Comparison of ENCODE assay signal across 17 cellular contexts in the genomic region with DNA sequence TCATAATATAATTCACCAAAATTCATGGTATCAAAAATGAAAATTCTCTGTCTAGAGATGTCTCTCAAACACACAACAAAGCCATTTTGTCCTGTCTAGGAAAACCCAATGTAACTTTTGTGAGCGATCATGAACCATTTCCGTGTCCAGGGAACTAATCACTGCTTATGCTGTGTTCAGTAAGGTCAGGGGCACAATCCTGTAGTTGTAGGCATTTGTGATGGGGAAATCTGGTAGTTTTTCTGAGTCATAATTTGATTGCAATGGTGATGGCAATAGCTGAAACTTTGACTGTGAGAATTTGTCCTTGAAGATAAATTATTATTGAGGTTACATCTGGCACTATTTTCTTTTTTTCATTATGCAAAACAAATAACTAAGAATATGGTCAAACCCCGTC. TPM values are rescaled to one million over a fixed set of nuclear protein-coding genes. Genes with fewer than 3 reads are reported as not detected.
DNase-seq lines count a peak whose midpoint lies in the region; ATAC-seq, FAIRE-seq and TF ChIP-seq lines count a peak whose summit lies in the region.
"Had no signal": no experiment of that assay in that cellular context is flagged by ENCODE, and none has a peak within 500 bp of the region (broad histone marks: within the 10 kb centered on the region; RNA-seq: fewer than 3 reads in every experiment).

No MANE protein-coding gene starts in this region.

- H3K4me3 ChIP-seq in GM12878 = no peak overlapping the region
- H3K4me3 ChIP-seq: GM23338 had no signal

- POLR2A ChIA-PET in GM12878 (lab: Charles Lee) = interaction anchor here (0.7 kb wide), 1 partner anchor 1423 kb away, joined by 6 read pairs; no protein-coding TSS in a partner anchor

- no peaks in the 10 kb centered on the region for H3K9me3 ChIP-seq in GM12878 (replicated peaks; ENCODE audit: control insufficient read depth, insufficient read depth, low read length)

- H3K4me1 ChIP-seq in GM12878 (ENCODE audit: control insufficient read depth, insufficient read depth, low read length) = no peaks in the 10 kb centered on the region

- no peak overlapping the region for H3K27ac ChIP-seq in GM12878 (ENCODE audit: control insufficient read depth, insufficient read depth)

- in situ Hi-C loops in GM12878 (cut with MboI) = no loop called here

- ATAC-seq in GM12878 (peak; percentile 77), GM21717 (IDR thresholded peaks at IDR 0.05; ENCODE audit: unreplicated experiment) (no peak)
- ATAC-seq: GM23338, Right ventricle myocardium inferior had no signal

- CTCF ChIA-PET in GM12878 (lab: Yijun Ruan, JAX) = no interaction called here

- no peak overlapping the region for H2AFZ ChIP-seq in GM12878 (ENCODE audit: control insufficient read depth, low read depth, low read length)
- H2AFZ ChIP-seq: GM23338 had no signal

- no peaks in the 10 kb centered on the region for H3K79me2 ChIP-seq in GM12878 (ENCODE audit: control insufficient read depth, insufficient read depth, low read length)

- RAD21 ChIA-PET in GM12878 (lab: Charles Lee; ENCODE audit: unreplicated experiment) = interaction anchor here (0.7 kb wide), 1 partner anchor 125 kb away, joined by 3 read pairs; no protein-coding TSS in a partner anchor

- TF ChIP-seq RAD21 in GM12878 (IDR thresholded peaks at IDR 0.05; ENCODE audit: insufficient read depth, low read depth, low read length) = no peak

- H3K27me3 ChIP-seq in GM12878 (replicated peaks in 1 of 2; ENCODE audit: control insufficient read depth in 2 of 2, insufficient read depth in 2 of 2, low read length in 1 of 2) = no peaks in the 10 kb centered on the region

- no peaks in the 10 kb centered on the region for H4K20me1 ChIP-seq in GM12878 (ENCODE audit: control insufficient read depth, insufficient read depth)

- no peak for TF ChIP-seq POLR2A in GM12878 (IDR thresholded peaks at IDR 0.05; ENCODE audit: low read depth, low read length)

- 30% methylated on average over 3 of the region's 3 CpGs for WGBS in GM12878 (ENCODE audit: insufficient coverage, insufficient replicate concordance, low lambda C conversion rate, missing lambda C conversion rate)

- no peak overlapping the region for H3K9ac ChIP-seq in GM12878 (ENCODE audit: control insufficient read depth, insufficient read depth, low read length)

- H3K4me2 ChIP-seq in GM12878 (ENCODE audit: control insufficient read depth, insufficient read depth) = no peak overlapping the region
- H3K4me2 ChIP-seq: GM23338 had no signal

- SMC1A ChIA-PET in GM12878 (lab: Charles Lee; ENCODE audit: uncharacterized antibody, unreplicated experiment) = no interaction called here

- intact Hi-C loops in GM12878 (cut with micrococcal nuclease; ENCODE audit: unreplicated experiment) = no loop called here
- intact Hi-C loops in posterior vena cava (cut with DNase I) = no loop called here

- no peak for TF ChIP-seq EP300 in GM12878 (IDR thresholded peaks at IDR 0.05; ENCODE audit: borderline replicate concordance in 1 of 2, control insufficient read depth in 1 of 2, low read depth in 2 of 2, low read length in 2 of 2)

- TF ChIP-seq CTCF in GM12878 (IDR thresholded peaks at IDR 0.05 in 2 of 3, conservative IDR thresholded peaks at IDR 0.05 in 1 of 3; ENCODE audit: control insufficient read depth in 2 of 3, extremely low read depth in 1 of 3, insufficient read depth in 1 of 3, low read depth in 3 of 3, low read length in 3 of 3) = no peak

- FAIRE-seq in GM12878 (lab: Jason Lieb, UNC) = no peak
- FAIRE-seq: G401.6, RCC 7860 had no signal

- DNase-seq in HCEC 1CT (peak; percentile 13), GM12878 (ENCODE audit: low read depth, low spot score) (no peak), fibroblast of peridontal ligament (ENCODE audit: extremely low read depth) (peak; percentile 14), AG08395 (ENCODE audit: low spot score) (no peak), posterior vena cava (ENCODE audit: low spot score) (no peak), HuH-7.5 (ENCODE audit: low spot score) (no peak)
- DNase-seq: ACHN, COR-L47, KBM-7, NCI-H1105 treated with DMSO at 0.1 percent for 48 hours, NCI-H1694, NCI-H774 had no signal

- H3K36me3 ChIP-seq in GM12878 (ENCODE audit: control insufficient read depth in 2 of 2, insufficient read depth in 2 of 2, low read length in 1 of 2) = no peaks in the 10 kb centered on the region

- no TSS peak for BruUV-seq in GM12878 (replicated peaks; lab: Mats Ljungman, UMichigan)

TF ChIP-seq in GM12878, 131 proteins besides CTCF, POLR2A, EP300 and RAD21:
- TF ChIP-seq TCF3 (IDR thresholded peaks at IDR 0.05; ENCODE audit: borderline replicate concordance, insufficient read depth, low read depth, low read length) (no peak), ASH2L (IDR thresholded peaks at IDR 0.05; ENCODE audit: borderline replicate concordance, low read depth) (no peak), ZNF217 (IDR thresholded peaks at IDR 0.05) (no peak), ZNF24 (IDR thresholded peaks at IDR 0.05) (no peak), PAX5 (IDR thresholded peaks at IDR 0.05; ENCODE audit: borderline replicate concordance, low read depth, low read length) (no peak), BRCA1 (IDR thresholded peaks at IDR 0.05; ENCODE audit: low read depth, low read length) (no peak), BHLHE40 (IDR thresholded peaks at IDR 0.05; ENCODE audit: borderline replicate concordance in 1 of 2, low read depth in 2 of 2, low read length in 1 of 2) (no peak), FOXM1 (IDR thresholded peaks at IDR 0.05; ENCODE audit: low read depth, low read length) (no peak), RUNX3 (IDR thresholded peaks at IDR 0.05; ENCODE audit: low read length) (no peak), POLR2AphosphoS2 (IDR thresholded peaks at IDR 0.05; ENCODE audit: low read depth, low read length) (no peak), SIN3A (IDR thresholded peaks at IDR 0.05; ENCODE audit: low read depth, low read length) (no peak), IKZF2 (IDR thresholded peaks at IDR 0.05) (no peak)

RNA-seq across cellular contexts. Expression of a gene that starts 21.0 kb away (rescaled TPM):
- 22.3 and 25.7 TPM in 2 replicates for total RNA-seq in GM12878 (2013; cell fraction: nucleolus; rRNA removed)
- 11.7 and 15.5 TPM in 2 replicates for total RNA-seq in GM12878 (2014; rRNA removed)
- 18.2 and 18.9 TPM in 2 replicates for total RNA-seq in GM12878 (2014; rRNA removed; fragmentation: Illumina TruSeq; extraction: Trizol)
- 19.6 and 20.4 TPM in 2 replicates for total RNA-seq in GM12878 (2021)
- polyA plus RNA-seq in GM12878 (2011; ENCODE audit: low read depth) = 7.7 TPM
- 13.7 and 16.6 TPM in 2 replicates for polyA plus RNA-seq in GM12878 (2011; rRNA removed)
- 7.5 and 7.9 TPM in 2 replicates for polyA plus RNA-seq in GM12878 (2011; cell fraction: cytosol; rRNA removed)
- polyA plus RNA-seq in GM12878 (2011; cell fraction: nucleus; rRNA removed) = 13.0 and 14.6 TPM in 2 replicates
- 5.2 and 6.5 TPM in 2 replicates for polyA plus RNA-seq in GM12878 (2012)
- polyA plus RNA-seq in GM12878 (2014; fragmentation: Illumina TruSeq; extraction: Trizol) = 23.6 and 45.4 TPM in 2 replicates
- polyA plus RNA-seq in GM12878 (2014; fragmentation: Nextera tagmentation; extraction: Ambion mirVana) = 1 to 10 TPM; 7.8 to 8.9 TPM
- polyA plus RNA-seq in GM12878 (2014; rRNA removed) = 13.3 and 13.6 TPM in 2 replicates
- 1 to 10 TPM; 6.5 to 9.1 TPM for polyA plus RNA-seq in GM12878 (2016; fragmentation: Nextera tagmentation; extraction: Ambion mirVana)
- 14.0 and 16.8 TPM in 2 replicates for polyA minus RNA-seq in GM12878 (2011; rRNA and poly(A)+ RNA removed)
- 6.0 and 6.3 TPM in 2 replicates for polyA minus RNA-seq in GM12878 (2011; cell fraction: cytosol; rRNA and poly(A)+ RNA removed)
- polyA minus RNA-seq in GM12878 (2011; cell fraction: nucleus; rRNA and poly(A)+ RNA removed) = 7.3 and 13.1 TPM in 2 replicates
- 10 to 100 TPM; 21.8 to 22.8 TPM for total RNA-seq in posterior vena cava

Comparison
In these comparisons a context has a peak if more than half of its experiments do, and no peak if none do; other contexts are left out.
1. DNase-seq: peak in HCEC 1CT (single experiment) and fibroblast of peridontal ligament (single experiment); none in GM12878 (single experiment), AG08395 (single experiment), posterior vena cava (single experiment) and HuH-7.5 (single experiment).